In genomic region chr1:110183642-110184167, GRCh38 we compare ENCODE assay signal across 2 cellular contexts.
TF ChIP-seq lines count a peak whose summit lies in the region.

No MANE protein-coding gene starts in this region.

TF ChIP-seq in HEK293, 187 proteins besides CTCF, POLR2A, EP300 and RAD21:
- TF ChIP-seq ZBTB17 (tag by site-specific recombination; IDR thresholded peaks at IDR 0.05) (no peak), EGR2 (tag by site-specific recombination; IDR thresholded peaks at IDR 0.05; ENCODE audit: low read depth) (peak; percentile 42; the same call in 1 of the 2 replicates), MEIS1 (CRISPR knock-in tag; IDR thresholded peaks at IDR 0.05; ENCODE audit: borderline replicate concordance) (no peak), ZXDB (tag by site-specific recombination; IDR thresholded peaks at IDR 0.05) (no peak), ZBTB48 (tag by site-specific recombination; IDR thresholded peaks at IDR 0.05) (no peak), ZNF311 (tag by site-specific recombination; IDR thresholded peaks at IDR 0.05; ENCODE audit: borderline replicate concordance) (no peak)

TF ChIP-seq in K562, 482 proteins besides CTCF, POLR2A, EP300 and RAD21:
- TF ChIP-seq CBX3 (IDR thresholded peaks at IDR 0.05; ENCODE audit: borderline replicate concordance in 1 of 2, low read length in 2 of 2) (no peak), POLR3A (IDR thresholded peaks at IDR 0.05; ENCODE audit: borderline replicate concordance, extremely low read depth, insufficient read depth, insufficient read length) (no peak), ZNF707 (CRISPR knock-in tag; conservative IDR thresholded peaks at IDR 0.05) (no peak)
